In the genomic region with DNA sequence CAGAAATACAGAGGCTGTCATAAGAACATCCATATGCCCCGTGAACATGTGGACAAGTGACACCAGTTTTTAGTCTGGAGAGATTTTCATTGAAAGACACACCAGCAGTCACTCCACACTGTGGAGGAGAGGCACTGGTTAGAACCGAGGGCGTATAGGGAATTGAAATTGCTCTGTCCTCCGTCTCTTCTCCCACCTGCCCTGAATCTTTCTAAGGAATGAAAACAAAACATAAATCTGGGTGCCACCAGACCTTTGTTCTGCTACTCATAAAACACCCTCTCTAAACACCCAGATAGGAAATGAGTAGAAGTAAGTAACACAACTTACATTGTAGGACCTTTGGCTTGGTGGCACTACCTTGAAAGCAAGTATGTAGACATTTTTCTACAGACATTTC, we compare ENCODE assay signal across 12 cellular contexts. TPM values are rescaled to one million over a fixed set of nuclear protein-coding genes. Genes with fewer than 3 reads are reported as not detected.
DNase-seq lines count a peak whose midpoint lies in the region; ATAC-seq, FAIRE-seq and TF ChIP-seq lines count a peak whose summit lies in the region.
"Had no signal": no experiment of that assay in that cellular context is flagged by ENCODE, and none has a peak within 500 bp of the region (broad histone marks: within the 10 kb centered on the region; RNA-seq: fewer than 3 reads in every experiment).

No MANE protein-coding gene starts in this region.

- peak overlapping the region; percentile 30 for H2AFZ ChIP-seq in HepG2 (ENCODE audit: low read length)

- H3K36me3 ChIP-seq in HepG2 (replicated peaks in 1 of 2; ENCODE audit: control insufficient read depth in 1 of 2, insufficient read depth in 2 of 2, low read length in 2 of 2): no peaks in the 10 kb centered on the region
- no peaks in the 10 kb centered on the region for H3K36me3 ChIP-seq in right lobe of liver
- no peaks in the 10 kb centered on the region for H3K36me3 ChIP-seq in iPS-18a (ENCODE audit: control insufficient read depth, low read depth, low read length)
- H3K36me3 ChIP-seq: SJSA1, spleen had no signal

- BruUV-seq in HepG2 (replicated peaks; lab: Mats Ljungman, UMichigan): no TSS peak

- H3K9me3 ChIP-seq in HepG2 (ENCODE audit: low read length): no peaks in the 10 kb centered on the region
- H3K9me3 ChIP-seq in right lobe of liver: no peaks in the 10 kb centered on the region
- H3K9me3 ChIP-seq in iPS-18a (ENCODE audit: control insufficient read depth, low read depth, low read length): no peaks in the 10 kb centered on the region
- H3K9me3 ChIP-seq: SJSA1, spleen had no signal

- CTCF ChIA-PET in HepG2 (lab: Yijun Ruan, JAX; ENCODE audit: low intra/inter-chr PET ratio, low total read pairs) (interaction anchor here (1.0 kb wide), 1 partner anchor 168 kb away, joined by 3 read pairs; no protein-coding TSS in a partner anchor), WTC11 (lab: Charles Lee) (interaction anchor here (6.6 kb wide), 1 partner anchor 166 kb away, joined by 43 read pairs; no protein-coding TSS in a partner anchor)

- H3K4me2 ChIP-seq in HepG2 (ENCODE audit: low read depth, low read length): peak overlapping the region; percentile 94

- intact Hi-C loops in HepG2 (cut with micrococcal nuclease; ENCODE audit: unreplicated experiment) (no loop called here), right lobe of liver (cut with DNase I) (no loop called here)

- DNase-seq in HepG2 (ENCODE audit: low spot score): no peak
- no peak for DNase-seq in right lobe of liver
- DNase-seq in WTC11 (ENCODE audit: low spot score): no peak
- DNase-seq in type B pancreatic cell (ENCODE audit: extremely low spot score, unreplicated experiment): no peak
- no peak for DNase-seq in stimulated activated CD4-positive, alpha-beta T cell treated with anti-CD3 and anti-CD28 coated beads, Interleukin-4, amount 100 ng/mL, for 4 hours
- DNase-seq in stimulated activated naive CD4-positive, alpha-beta T cell treated with Interleukin-2 at 50 U/mL for 16 hours (lab: John Stamatoyannopoulos, UW): no peak
- DNase-seq in medulla oblongata (ENCODE audit: extremely low spot score): no peak
- DNase-seq: COR-L47, spleen had no signal

- H3K36me3 Mint-ChIP-seq in WTC11 (no peaks in the 10 kb centered on the region), type B pancreatic cell (no peaks in the 10 kb centered on the region)

- no peak for TF ChIP-seq CTCF in HepG2 (CRISPR knock-in tag; IDR thresholded peaks at IDR 0.05)
- TF ChIP-seq CTCF in right lobe of liver (IDR thresholded peaks at IDR 0.05): no peak
- no peak for TF ChIP-seq CTCF in WTC11 (IDR thresholded peaks at IDR 0.05)
- no peak for TF ChIP-seq CTCF in type B pancreatic cell (conservative IDR thresholded peaks at IDR 0.05)

- no peak for FAIRE-seq in HepG2 (lab: Jason Lieb, UNC)
- FAIRE-seq: GM12891 had no signal

- no peaks in the 10 kb centered on the region for H3K79me2 ChIP-seq in HepG2 (ENCODE audit: insufficient read depth, low read length)

- H3K27ac Mint-ChIP-seq in WTC11 (no peak overlapping the region), type B pancreatic cell (peak overlapping the region; percentile 76)

- H4K20me1 ChIP-seq in HepG2 (ENCODE audit: insufficient read depth, low read length): no peaks in the 10 kb centered on the region

- no peak overlapping the region for H3K4me3 ChIP-seq in HepG2 (replicated peaks in 1 of 3; ENCODE audit: insufficient read depth in 1 of 3, low read depth in 2 of 3, low read length in 3 of 3)
- no peak overlapping the region for H3K4me3 ChIP-seq in right lobe of liver
- H3K4me3 ChIP-seq in iPS-18a (ENCODE audit: low read length): peak overlapping the region; percentile 91

- peaks cover 22% of the 10 kb centered on the region for H3K4me1 ChIP-seq in HepG2 (ENCODE audit: insufficient read depth, low read length)
- peaks cover 0 to 17% (median 0%) of the 10 kb centered on the region in 4 donors for H3K4me1 ChIP-seq in right lobe of liver
- H3K4me1 ChIP-seq in iPS-18a (ENCODE audit: control insufficient read depth, low read depth, low read length): peaks cover 32% of the 10 kb centered on the region

- H3K4me1 Mint-ChIP-seq in WTC11 (peaks cover 39% of the 10 kb centered on the region), type B pancreatic cell (ENCODE audit: unreplicated experiment) (peaks cover 31% of the 10 kb centered on the region)

- POLR2A ChIA-PET in HepG2 (lab: Yijun Ruan, JAX) (interaction anchor here (2.4 kb wide), 1 partner anchor 218 kb away, joined by 11 read pairs; no protein-coding TSS in a partner anchor), WTC11 (lab: Charles Lee) (interaction anchor here (2.6 kb wide), 1 partner anchor 218 kb away, joined by 12 read pairs; no protein-coding TSS in a partner anchor)

- no peak for TF ChIP-seq RAD21 in HepG2 (CRISPR knock-in tag; IDR thresholded peaks at IDR 0.05)

- TF ChIP-seq EP300 in HepG2 (IDR thresholded peaks at IDR 0.05; ENCODE audit: low read depth in 2 of 2, low read length in 2 of 2): no peak
- no peak for TF ChIP-seq EP300 in HepG2 (CRISPR knock-in tag; IDR thresholded peaks at IDR 0.05; ENCODE audit: borderline replicate concordance)

- no peak overlapping the region for H3K27ac ChIP-seq in HepG2 (ENCODE audit: extremely low read length, insufficient read depth, low read length)
- no peak overlapping the region for H3K27ac ChIP-seq in right lobe of liver
- no peak overlapping the region for H3K27ac ChIP-seq in iPS-18a (ENCODE audit: low read length)
- H3K27ac ChIP-seq: SJSA1 had no signal

- in situ Hi-C loops in HepG2 (cut with HindIII; ENCODE audit: extremely low pct_ligation_motif_present, low pct_unique_long_range_greater_than_20kb): no loop called here

- peaks cover 31% of the 10 kb centered on the region for H3K27me3 Mint-ChIP-seq in WTC11 (ENCODE audit: low read depth)
- H3K27me3 Mint-ChIP-seq in type B pancreatic cell: peaks cover 64% of the 10 kb centered on the region

- H3K27me3 ChIP-seq in HepG2 (ENCODE audit: control insufficient read depth in 1 of 2, insufficient read depth in 2 of 2, low read length in 2 of 2): no peaks in the 10 kb centered on the region; a peak in 2 of 5 replicates
- H3K27me3 ChIP-seq in right lobe of liver: no peaks in the 10 kb centered on the region
- H3K27me3 ChIP-seq in iPS-18a (ENCODE audit: control insufficient read depth, insufficient read depth, low read length): peaks cover 33% of the 10 kb centered on the region

- no peak overlapping the region for H3K9ac ChIP-seq in HepG2 (ENCODE audit: insufficient read depth, low read depth, low read length)
- peak overlapping the region; percentile 59 for H3K9ac ChIP-seq in iPS-18a (ENCODE audit: low read length)

- WGBS in HepG2 (ENCODE audit: low lambda C conversion rate): 34% methylated on average over 4 of the region's 4 CpGs
- WGBS in right lobe of liver (ENCODE audit: insufficient coverage, low coverage, low lambda C conversion rate, missing lambda C conversion rate): 52% methylated on average over 4 of the region's 4 CpGs

- no peak for ATAC-seq in HepG2
- ATAC-seq in right lobe of liver: no peak
- no peak for ATAC-seq in WTC11

- TF ChIP-seq POLR2A in HepG2 (IDR thresholded peaks at IDR 0.05; ENCODE audit: insufficient read depth in 1 of 2, low read depth in 2 of 2, low read length in 2 of 2) (no peak), right lobe of liver (IDR thresholded peaks at IDR 0.05) (no peak)

- H3K9me3 Mint-ChIP-seq in WTC11 (no peaks in the 10 kb centered on the region), type B pancreatic cell (no peaks in the 10 kb centered on the region)

- H3K4me3 Mint-ChIP-seq in WTC11 (peak overlapping the region; percentile 81), type B pancreatic cell (peak overlapping the region; percentile 87)

TF ChIP-seq in HepG2, 621 proteins besides CTCF, POLR2A, EP300 and RAD21 (continues in another document):
- TF ChIP-seq EEA1 (CRISPR knock-in tag; IDR thresholded peaks at IDR 0.05; ENCODE audit: borderline replicate concordance) (no peak), ZNF772 (CRISPR knock-in tag; IDR thresholded peaks at IDR 0.05) (no peak)

TF ChIP-seq in WTC11, 78 proteins besides CTCF, POLR2A, EP300 and RAD21:
- no peak for TF ChIP-seq FOXP1 (CRISPR knock-in tag; IDR thresholded peaks at IDR 0.05; ENCODE audit: borderline replicate concordance)

RNA-seq across cellular contexts. Expression of a gene that starts 37.1 kb away (rescaled TPM):
- 11.0 and 13.8 TPM in 2 replicates for total RNA-seq in HepG2 (2016; rRNA removed; fragmentation: Illumina TruSeq; extraction: Trizol)
- total RNA-seq in HepG2 (2016; cell fraction: cytosol; rRNA removed; fragmentation: Illumina TruSeq; extraction: Trizol; ENCODE audit: low read depth): 1.8 and 2.0 TPM in 2 replicates
- 10.5 and 13.2 TPM in 2 replicates for total RNA-seq in HepG2 (2016; cell fraction: insoluble cytoplasmic fraction; rRNA removed; fragmentation: Illumina TruSeq; extraction: Trizol)
- total RNA-seq in HepG2 (2016; cell fraction: membrane; rRNA removed; fragmentation: Illumina TruSeq; extraction: Trizol): 3.1 and 3.8 TPM in 2 replicates
- total RNA-seq in HepG2 (2016; cell fraction: nucleus; rRNA removed; fragmentation: Illumina TruSeq; extraction: Trizol): 12.7 and 16.5 TPM in 2 replicates
- polyA plus RNA-seq in HepG2 (2011; rRNA removed): 2.1 and 2.4 TPM in 2 replicates
- 0.71 and 1.6 TPM in 2 replicates for polyA plus RNA-seq in HepG2 (2011; cell fraction: cytosol; rRNA removed)
- polyA plus RNA-seq in HepG2 (2011; cell fraction: nucleus; rRNA removed): 2.0 and 3.8 TPM in 2 replicates
- 1.3 and 1.6 TPM in 2 replicates for polyA plus RNA-seq in HepG2 (2012)
- polyA plus RNA-seq in HepG2 (2016; cell fraction: cytosol; fragmentation: Illumina TruSeq; extraction: Trizol; ENCODE audit: low read depth): 0.23 and 0.43 TPM in 2 replicates
- 2.4 TPM in 2 replicates for polyA plus RNA-seq in HepG2 (2016; cell fraction: insoluble cytoplasmic fraction; fragmentation: Illumina TruSeq; extraction: Trizol; ENCODE audit: low read depth)
- polyA plus RNA-seq in HepG2 (2016; cell fraction: membrane; fragmentation: Illumina TruSeq; extraction: Trizol; ENCODE audit: low read depth): 0.57 and 0.77 TPM in 2 replicates
- 2.7 and 4.2 TPM in 2 replicates for polyA plus RNA-seq in HepG2 (2016; cell fraction: nucleus; fragmentation: Illumina TruSeq; extraction: Trizol; ENCODE audit: insufficient read depth, low read depth)
- polyA minus RNA-seq in HepG2 (2011; rRNA and poly(A)+ RNA removed; ENCODE audit: low replicate concordance): 15.1 and 91.4 TPM in 2 replicates
- 6.2 and 6.7 TPM in 2 replicates for polyA minus RNA-seq in HepG2 (2011; cell fraction: cytosol; rRNA and poly(A)+ RNA removed)
- polyA minus RNA-seq in HepG2 (2011; cell fraction: nucleus; rRNA and poly(A)+ RNA removed): 14.8 and 17.2 TPM in 2 replicates
- total RNA-seq in right lobe of liver: 10 to 100 TPM in 3 of 6 experiments, 1 to 10 TPM in 3; 4.9 to 23.7 (median 10.7) TPM
- 43.0 to 69.2 TPM (median 45.2 TPM) in 3 replicates for total RNA-seq in WTC11 (2021)
- 40.4 and 105 TPM in 2 replicates for total RNA-seq in type B pancreatic cell (ENCODE audit: low replicate concordance)
